8 cellular contexts compared by ENCODE assay signal in genomic region chr6:83192871-83193746, GRCh38. TPM values are rescaled to one million over a fixed set of nuclear protein-coding genes. Genes with fewer than 3 reads are reported as not detected.
DNase-seq lines count a peak whose midpoint lies in the region; ATAC-seq and TF ChIP-seq lines count a peak whose summit lies in the region.

TSS of gene PGM3 (minus strand) at chr6:83193265. CDS start at chr6:83191012, 2,253 bp downstream.
TSS of gene RWDD2A (plus strand) at chr6:83193357. CDS start at chr6:83194452, 1,095 bp downstream.

- H3K4me3 Mint-ChIP-seq in T-cell (peak within 1 kb of the TSS; percentile 93 to 98 (median 97)), progenitor cell of endocrine pancreas (ENCODE audit: low read depth) (peak within 1 kb of the TSS; percentile 99)

- H3K9me3 Mint-ChIP-seq in T-cell: no peaks in the 10 kb centered on the region
- H3K9me3 Mint-ChIP-seq in progenitor cell of endocrine pancreas (ENCODE audit: low read depth): no peaks in the 10 kb centered on the region

- H3K9me3 ChIP-seq in upper lobe of right lung: no peaks in the 10 kb centered on the region

- H3K27ac Mint-ChIP-seq in T-cell (peak within 1 kb of the TSS; percentile 89 to 95), progenitor cell of endocrine pancreas (peak within 1 kb of the TSS; percentile 99)

- no peaks in the 10 kb centered on the region for H3K27me3 Mint-ChIP-seq in T-cell
- H3K27me3 Mint-ChIP-seq in progenitor cell of endocrine pancreas: no peaks in the 10 kb centered on the region

- POLR2A ChIA-PET in T-cell (lab: Charles Lee): no interaction called here

- peak within 1 kb of the TSS; percentile 86 for H3K4me3 ChIP-seq in upper lobe of right lung

- peaks cover 16% of the 10 kb centered on the region for H3K36me3 ChIP-seq in upper lobe of right lung

- DNase-seq in GM13977 (ENCODE audit: low spot score): peak; percentile 99
- peak; percentile 69 for DNase-seq in NCI-H128 (lab: John Stamatoyannopoulos, UW; ENCODE audit: unreplicated experiment)
- peak; percentile 77 to 91 (median 87) for DNase-seq in T-cell
- DNase-seq in amniotic epithelial cell (ENCODE audit: low read depth): peak; percentile 76
- DNase-seq in left cardiac atrium: peak; percentile 94
- peak; percentile 83 for DNase-seq in progenitor cell of endocrine pancreas (ENCODE audit: low spot score, unreplicated experiment)
- peak; percentile 97 for DNase-seq in upper lobe of right lung

- TF ChIP-seq CTCF in GM13977 (IDR thresholded peaks at IDR 0.05; ENCODE audit: extremely low read depth, insufficient read depth, missing control alignments) (no peak), progenitor cell of endocrine pancreas (IDR thresholded peaks at IDR 0.05; ENCODE audit: unreplicated experiment) (no peak), upper lobe of right lung (IDR thresholded peaks at IDR 0.05) (no peak)

- H3K4me1 Mint-ChIP-seq in T-cell (peaks cover 44 to 63% (median 56%) of the 10 kb centered on the region in 3 donors), progenitor cell of endocrine pancreas (ENCODE audit: low read depth) (peaks cover 23% of the 10 kb centered on the region)

- CTCF ChIA-PET in T-cell (lab: Charles Lee): interaction anchor here in 1 of 2 donors (0.6 to 1.0 kb wide), 3 partner anchors 27 to 125 kb away, joined by 3 to 6 read pairs (median 6); partner anchors contain the start of gene DOP1A

- intact Hi-C loops in left cardiac atrium (cut with DNase I) (loop anchor here in 1 of 2 donors (5.0 kb wide), 1 partner anchor 126 kb away; the partner anchor contains the start of genes DOP1A and UBE3D), upper lobe of right lung (cut with DNase I) (no loop called here)

- H3K4me1 ChIP-seq in upper lobe of right lung: peaks cover 12% of the 10 kb centered on the region

- peak within 1 kb of the TSS; percentile 89 for H3K27ac ChIP-seq in upper lobe of right lung

- H3K27me3 ChIP-seq in upper lobe of right lung: no peaks in the 10 kb centered on the region

- in situ Hi-C loops in GM13977 (cut with MboI; ENCODE audit: low pct_unique_long_range_greater_than_20kb, low sequenced_read_pairs, unreplicated experiment): no loop called here

- H3K36me3 Mint-ChIP-seq in T-cell: peaks cover 16% of the 10 kb centered on the region
- H3K36me3 Mint-ChIP-seq in progenitor cell of endocrine pancreas (ENCODE audit: insufficient read depth): peaks cover 14% of the 10 kb centered on the region

- ATAC-seq in HG02763 (IDR thresholded peaks at IDR 0.05; ENCODE audit: unreplicated experiment) (peak; percentile 97), T-cell (replicated peaks in 1 of 4) (peak; percentile 97 to 98 (median 98)), left cardiac atrium (peak; percentile 99), upper lobe of right lung (peak; percentile 99)

RNA-seq across cellular contexts. Expression of gene PGM3, which starts in this region (rescaled TPM):
- total RNA-seq in T-cell (10 to 100 TPM; 18.8 to 26.0 (median 24.3) TPM), left cardiac atrium (10 to 100 TPM; 18.4 to 31.2 TPM), progenitor cell of endocrine pancreas (62.3 and 64.4 TPM in 2 replicates), upper lobe of right lung (37.3 TPM)

RNA-seq across cellular contexts. Expression of gene RWDD2A, which starts in this region (rescaled TPM):
- 1 to 10 TPM; 1.5 to 4.1 (median 2.9) TPM for total RNA-seq in T-cell
- total RNA-seq in left cardiac atrium: 1 to 10 TPM; 3.9 to 5.2 TPM
- total RNA-seq in progenitor cell of endocrine pancreas: 7.1 and 7.6 TPM in 2 replicates
- total RNA-seq in upper lobe of right lung: 3.5 TPM

Comparison
In these comparisons a context has a peak if more than half of its experiments do, and no peak if none do; other contexts are left out.
1. Peak in every context shown above with its lines: DNase-seq, ATAC-seq, H3K4me3 ChIP-seq and H3K27ac ChIP-seq.